In genomic region chr9:87795178-87795577, GRCh38 we compare ENCODE assay signal across 1 cellular context.
TF ChIP-seq lines count a peak whose summit lies in the region.

No MANE protein-coding gene starts in this region.

TF ChIP-seq in K562, 482 proteins besides CTCF, POLR2A, EP300 and RAD21 (continued from another document):
- TF ChIP-seq ELF1 (tag; IDR thresholded peaks at IDR 0.05) (no peak), DPF2 (IDR thresholded peaks at IDR 0.05) (peak; percentile 54; the same call in 1 of the 2 replicates), SOX6 (IDR thresholded peaks at IDR 0.05) (peak; percentile 33; the same call in 1 of the 2 replicates), JUND (IDR thresholded peaks at IDR 0.05; ENCODE audit: borderline replicate concordance, low read depth, low read length) (no peak), JUND (tag; IDR thresholded peaks at IDR 0.05; ENCODE audit: borderline replicate concordance, low read depth, low read length) (peak; percentile 53; the same call in 1 of the 3 replicates), SMARCE1 (IDR thresholded peaks at IDR 0.05) (peak; percentile 49; the same call in 1 of the 2 replicates), CCNT2 (IDR thresholded peaks at IDR 0.05; ENCODE audit: borderline replicate concordance, extremely low read depth, insufficient read length, low read depth, low read length) (peak; percentile 35), ARID2 (IDR thresholded peaks at IDR 0.05) (no peak), LEF1 (IDR thresholded peaks at IDR 0.05) (0 out of 2 replicates have a peak, but pooled peaks have one; percentile 17), TBL1XR1 (IDR thresholded peaks at IDR 0.05; ENCODE audit: low read length in 2 of 2) (0 out of 4 replicates have a peak, but pooled peaks of 1 of the 2 experiments have one; percentile 27), PREB (CRISPR knock-in tag; IDR thresholded peaks at IDR 0.05) (no peak), ZNF695 (CRISPR knock-in tag; IDR thresholded peaks at IDR 0.05) (no peak), NR2C1 (IDR thresholded peaks at IDR 0.05) (no peak), NR2C1 (tag; IDR thresholded peaks at IDR 0.05) (0 out of 2 replicates have a peak, but pooled peaks have one; percentile 33), MTA3 (IDR thresholded peaks at IDR 0.05; ENCODE audit: borderline replicate concordance) (0 out of 2 replicates have a peak, but pooled peaks have one; percentile 42), ZNF133 (CRISPR knock-in tag; IDR thresholded peaks at IDR 0.05) (no peak), ZNF407 (IDR thresholded peaks at IDR 0.05; ENCODE audit: low read depth) (no peak), NR4A1 (CRISPR knock-in tag; IDR thresholded peaks at IDR 0.05) (no peak), NR4A1 (tag; IDR thresholded peaks at IDR 0.05) (0 out of 2 replicates have a peak, but pooled peaks have one; percentile 27), ZNF146 (CRISPR knock-in tag; IDR thresholded peaks at IDR 0.05; ENCODE audit: unreplicated experiment) (no peak), ARID1B (IDR thresholded peaks at IDR 0.05) (peak; percentile 40; the same call in 1 of the 2 replicates), ATF4 (CRISPR knock-in tag; IDR thresholded peaks at IDR 0.05) (no peak), FOXK2 (conservative IDR thresholded peaks at IDR 0.05 in 1 of 2, IDR thresholded peaks at IDR 0.05 in 1 of 2; ENCODE audit: low read depth in 2 of 2) (peak; percentile 70 to 74; a peak in 2 of 4 replicates), C11orf30 (IDR thresholded peaks at IDR 0.05; ENCODE audit: low read depth) (no peak), SLC30A9 (CRISPR knock-in tag; IDR thresholded peaks at IDR 0.05) (no peak), CTBP1 (IDR thresholded peaks at IDR 0.05; ENCODE audit: borderline replicate concordance) (0 out of 2 replicates have a peak, but pooled peaks have one; percentile 12), NFE2 (IDR thresholded peaks at IDR 0.05; ENCODE audit: low read depth) (no peak), ZFX (CRISPR knock-in tag; IDR thresholded peaks at IDR 0.05) (0 out of 2 replicates have a peak, but pooled peaks have one; percentile 19), PKNOX1 (IDR thresholded peaks at IDR 0.05) (0 out of 2 replicates have a peak, but pooled peaks have one; percentile 13)
